26 cellular contexts compared by ENCODE assay signal in the genomic region with DNA sequence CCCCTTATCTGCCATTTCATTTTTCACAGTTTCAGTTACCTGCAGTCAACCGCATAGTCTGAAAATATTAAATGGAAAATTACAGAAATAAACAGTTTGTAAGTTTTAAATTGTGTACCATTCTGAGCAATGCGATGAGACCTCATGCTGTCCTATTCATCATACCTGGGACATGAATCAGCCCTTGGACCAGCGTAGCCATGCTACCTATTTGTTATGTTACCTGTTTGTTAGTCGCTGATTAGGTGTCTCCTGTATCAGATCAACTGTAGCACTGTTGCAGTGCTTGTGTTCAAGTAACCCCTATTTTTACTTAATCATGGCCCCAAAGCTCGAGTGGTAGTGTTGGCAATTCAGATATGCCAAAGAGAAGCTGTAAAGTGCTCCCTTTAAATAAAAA.
"Had no signal": no experiment of that assay in that cellular context is flagged by ENCODE, and none has a peak within 500 bp of the region (broad histone marks: within the 10 kb centered on the region; RNA-seq: fewer than 3 reads in every experiment).

No MANE protein-coding gene starts in this region.

- DNase-seq: colonic mucosa; effector CD8-positive, alpha-beta T cell; erythroblast; esophagus squamous epithelium; hypothalamus; left cardiac atrium; left lung; mesenchymal stem cell; midbrain; naive thymus-derived CD4-positive, alpha-beta T cell; nucleus accumbens; ovary; psoas muscle; right cardiac atrium; sigmoid colon; stimulated activated CD4-positive, alpha-beta T cell treated with anti-CD3 and anti-CD28 coated beads, Interleukin-2, amount 100 ng/mL, for 24 hours; stimulated activated CD4-positive, alpha-beta T cell treated with anti-CD3 and anti-CD28 coated beads, Interleukin-4, amount 100 ng/mL, for 4 hours; stimulated activated naive CD8-positive, alpha-beta T cell treated with anti-CD3 and anti-CD28 coated beads, Interleukin-15, Interleukin-2, amounts not matched to agents 100 U/mL and 50 U/mL, for 24 hours; substantia nigra; upper lobe of right lung; uterus had no signal

- H3K36me3 ChIP-seq: colonic mucosa, esophagus squamous epithelium, left lung, ovary, sigmoid colon, thoracic aorta, tibial nerve, upper lobe of right lung, uterus had no signal

- H3K36me3 Mint-ChIP-seq: naive thymus-derived CD4-positive, alpha-beta T cell; stimulated activated memory B cell treated with anti-CD40 and anti-IgM and Interleukin-4, amounts not matched to agents 10 μg/mL and 1 μg/mL and 100 μg/mL, for 72 hours had no signal

- H3K4me1 ChIP-seq: colonic mucosa, esophagus squamous epithelium, left lung, psoas muscle, sigmoid colon, tibial nerve, upper lobe of right lung, uterus had no signal

- H3K27me3 ChIP-seq: colonic mucosa, esophagus squamous epithelium, left lung, ovary, sigmoid colon, tibial nerve, upper lobe of right lung, uterus had no signal

- H3K4me3 ChIP-seq: colonic mucosa, esophagus squamous epithelium, left lung, ovary, psoas muscle, sigmoid colon, thoracic aorta, tibial nerve, upper lobe of right lung, uterus had no signal

- H3K27ac Mint-ChIP-seq: dendritic cell treated with granulocyte-macrophage colony-stimulating factor and Interleukin-4, amounts not matched to agents 40 ng/mL and 50 ng/mL, for 4 days; naive thymus-derived CD4-positive, alpha-beta T cell; nephron; stimulated activated memory B cell treated with anti-CD40 and anti-IgM and Interleukin-4, amounts not matched to agents 10 μg/mL and 1 μg/mL and 100 μg/mL, for 72 hours had no signal

- H3K4me1 Mint-ChIP-seq: naive thymus-derived CD4-positive, alpha-beta T cell; nephron; stimulated activated memory B cell treated with anti-CD40 and anti-IgM and Interleukin-4, amounts not matched to agents 10 μg/mL and 1 μg/mL and 100 μg/mL, for 72 hours had no signal

- H3K4me3 Mint-ChIP-seq: dendritic cell treated with granulocyte-macrophage colony-stimulating factor and Interleukin-4, amounts not matched to agents 40 ng/mL and 50 ng/mL, for 4 days; naive thymus-derived CD4-positive, alpha-beta T cell; nephron; stimulated activated memory B cell treated with anti-CD40 and anti-IgM and Interleukin-4, amounts not matched to agents 10 μg/mL and 1 μg/mL and 100 μg/mL, for 72 hours had no signal

- H3K27ac ChIP-seq: colonic mucosa, esophagus squamous epithelium, left lung, ovary, psoas muscle, sigmoid colon, thoracic aorta, tibial nerve, upper lobe of right lung, uterus had no signal

- H3K27me3 Mint-ChIP-seq: dendritic cell treated with granulocyte-macrophage colony-stimulating factor and Interleukin-4, amounts not matched to agents 40 ng/mL and 50 ng/mL, for 4 days; naive thymus-derived CD4-positive, alpha-beta T cell; stimulated activated memory B cell treated with anti-CD40 and anti-IgM and Interleukin-4, amounts not matched to agents 10 μg/mL and 1 μg/mL and 100 μg/mL, for 72 hours had no signal

- ATAC-seq: left cardiac atrium; left lung; naive thymus-derived CD4-positive, alpha-beta T cell; psoas muscle; right cardiac atrium; stimulated activated memory B cell treated with anti-CD40 and anti-IgM and Interleukin-4, amounts not matched to agents 10 μg/mL and 1 μg/mL and 100 μg/mL, for 72 hours; stimulated activated naive CD8-positive, alpha-beta T cell treated with anti-CD3 and anti-CD28 coated beads, Interleukin-15, Interleukin-2, amounts not matched to agents 100 U/mL and 50 U/mL, for 24 hours; upper lobe of right lung had no signal
